Comparison of ENCODE assay signal across 19 cellular contexts in genomic region chr9:128718047-128718446, GRCh38.
"Had no signal": no experiment of that assay in that cellular context is flagged by ENCODE, and none has a peak within 500 bp of the region (broad histone marks: within the 10 kb centered on the region; RNA-seq: fewer than 3 reads in every experiment).

No MANE protein-coding gene starts in this region.

- H3K4me3 ChIP-seq: colonic mucosa, esophagus squamous epithelium, gastroesophageal sphincter, sigmoid colon, skin epidermis, stomach, thoracic aorta had no signal

- H3K4me1 ChIP-seq: colonic mucosa had no signal

- H3K27ac ChIP-seq: colonic mucosa, esophagus squamous epithelium, gastroesophageal sphincter, neutrophil, sigmoid colon, skin epidermis, stomach, thoracic aorta had no signal

- H3K4me3 Mint-ChIP-seq: naive thymus-derived CD4-positive, alpha-beta T cell; nephron progenitor cell had no signal

- H3K27ac Mint-ChIP-seq: naive thymus-derived CD4-positive, alpha-beta T cell; nephron progenitor cell had no signal

- ATAC-seq: gastroesophageal sphincter; left colon; naive thymus-derived CD4-positive, alpha-beta T cell had no signal

- H3K9me3 ChIP-seq: colonic mucosa, esophagus squamous epithelium, gastroesophageal sphincter, neutrophil, sigmoid colon, stomach, thoracic aorta had no signal

- H3K36me3 ChIP-seq: colonic mucosa, sigmoid colon, thoracic aorta had no signal

- H3K27me3 ChIP-seq: colonic mucosa, esophagus squamous epithelium, gastroesophageal sphincter, neutrophil, sigmoid colon, stomach had no signal

- H3K27me3 Mint-ChIP-seq: naive thymus-derived CD4-positive, alpha-beta T cell had no signal

- H3K9me3 Mint-ChIP-seq: nephron progenitor cell had no signal

- DNase-seq: colonic mucosa; dermis blood vessel endothelial cell; esophagus squamous epithelium; foreskin fibroblast; glutamatergic neuron; left colon; mammary epithelial cell; naive thymus-derived CD4-positive, alpha-beta T cell; nephron progenitor cell; sigmoid colon; stimulated activated CD4-positive, alpha-beta T cell treated with anti-CD3 and anti-CD28 coated beads, Interleukin-12 subunit alpha, Interleukin-12 subunit beta, amount 100 ng/mL, for 4 hours; stimulated activated naive CD4-positive, alpha-beta T cell; stomach; substantia nigra; trophoblast cell had no signal
